Comparison of ENCODE assay signal across 9 cellular contexts in genomic region chr10:17232276-17232987, GRCh38. TPM values are rescaled to one million over a fixed set of nuclear protein-coding genes. Genes with fewer than 3 reads are reported as not detected.
DNase-seq lines count a peak whose midpoint lies in the region; ATAC-seq and TF ChIP-seq lines count a peak whose summit lies in the region.
"Had no signal": no experiment of that assay in that cellular context is flagged by ENCODE, and none has a peak within 500 bp of the region (broad histone marks: within the 10 kb centered on the region; RNA-seq: fewer than 3 reads in every experiment).

No MANE protein-coding gene starts in this region.

- H3K27ac ChIP-seq in heart right ventricle (peak overlapping the region in 6 of 10 donors; percentile 22 to 99 (median 98)), upper lobe of right lung (peak overlapping the region; percentile 32)

- DNase-seq in heart right ventricle = no peak
- DNase-seq in cardiac septum (ENCODE audit: low spot score) = no peak
- no peak for DNase-seq in immature natural killer cell
- DNase-seq in upper lobe of right lung = no peak
- no peak for DNase-seq in NAMALWA (ENCODE audit: low spot score)
- no peak for DNase-seq in ureter (ENCODE audit: low spot score)
- DNase-seq: DMS 273 treated with DMSO at 0.1 percent for 48 hours had no signal

- H3K9me3 ChIP-seq in heart right ventricle (no peaks in the 10 kb centered on the region), upper lobe of right lung (no peaks in the 10 kb centered on the region)

- H3K4me3 ChIP-seq in heart right ventricle (peak overlapping the region in 9 of 10 donors; percentile 72 to 95 (median 86)), WI38 (ENCODE audit: low read depth, low read length) (peak overlapping the region; percentile 97), upper lobe of right lung (peak overlapping the region; percentile 90)

- intact Hi-C loops in heart right ventricle (cut with DNase I) (loop anchor here in 1 of 10 donors (5.0 kb wide), 1 partner anchor 225 kb away; no protein-coding TSS in a partner anchor), cardiac septum (cut with DNase I) (no loop called here), upper lobe of right lung (cut with DNase I) (no loop called here)

- peaks cover 25 to 34% (median 27%) of the 10 kb centered on the region in 3 donors for H3K27me3 Mint-ChIP-seq in immature natural killer cell (ENCODE audit: low read depth in 3 of 3)

- H3K4me1 Mint-ChIP-seq in immature natural killer cell = peaks cover 29 to 39% of the 10 kb centered on the region in 2 donors

- peak overlapping the region in 1 of 5 donors; percentile 50 for H3K4me3 Mint-ChIP-seq in immature natural killer cell

- peaks cover 20 to 36% (median 20%) of the 10 kb centered on the region in 3 donors for H3K36me3 Mint-ChIP-seq in immature natural killer cell

- H3K27ac Mint-ChIP-seq in immature natural killer cell = peak overlapping the region in 4 of 6 donors; percentile 45 to 98 (median 81)

- H3K36me3 ChIP-seq in heart right ventricle = peaks cover 0 to 77% (median 48%) of the 10 kb centered on the region in 9 donors
- peaks cover 68% of the 10 kb centered on the region for H3K36me3 ChIP-seq in upper lobe of right lung

- H3K9me3 Mint-ChIP-seq in immature natural killer cell = no peaks in the 10 kb centered on the region

- ATAC-seq in heart right ventricle = no peak
- ATAC-seq in upper lobe of right lung = no peak
- ATAC-seq in GM19023 (IDR thresholded peaks at IDR 0.05; ENCODE audit: unreplicated experiment) = no peak

- TF ChIP-seq CTCF in heart right ventricle (IDR thresholded peaks at IDR 0.05) = no peak
- TF ChIP-seq CTCF in WI38 (IDR thresholded peaks at IDR 0.05; ENCODE audit: low read depth, low read length) = no peak
- TF ChIP-seq CTCF in upper lobe of right lung (IDR thresholded peaks at IDR 0.05) = no peak

- 31 to 53% methylated on average over 3 of the region's 3 CpGs for WGBS in heart right ventricle, 2 donors

- H3K27me3 ChIP-seq in heart right ventricle (peaks cover 0 to 14% (median 0%) of the 10 kb centered on the region in 7 donors), upper lobe of right lung (no peaks in the 10 kb centered on the region)

- H3K4me1 ChIP-seq in heart right ventricle = peaks cover 5 to 71% (median 65%) of the 10 kb centered on the region in 9 donors
- peaks cover 39% of the 10 kb centered on the region for H3K4me1 ChIP-seq in upper lobe of right lung

RNA-seq across cellular contexts. Expression of gene VIM, which starts 4.4 kb away (rescaled TPM):
- total RNA-seq in heart right ventricle = 100 to 1,000 TPM; 232 to 834 (median 332) TPM
- 100 to 1,000 TPM; 469 to 669 TPM for polyA plus RNA-seq in heart right ventricle
- 368 TPM for total RNA-seq in cardiac septum
- 100 to 1,000 TPM in 2 of 3 donors, 10 to 100 TPM in 1; 61.5 to 183 (median 142) TPM for polyA plus RNA-seq in immature natural killer cell
- 1,272 TPM for total RNA-seq in upper lobe of right lung
- 569 TPM for total RNA-seq in ureter

RNA-seq across cellular contexts. Expression of gene TRDMT1, which starts 31.0 kb away (rescaled TPM):
- 1 to 10 TPM; 3.3 to 6.3 (median 4.0) TPM for total RNA-seq in heart right ventricle
- 1 to 10 TPM; 2.0 to 2.3 TPM for polyA plus RNA-seq in heart right ventricle
- 4.2 TPM for total RNA-seq in cardiac septum
- 1 to 10 TPM; 1.4 to 7.8 (median 3.6) TPM for polyA plus RNA-seq in immature natural killer cell
- 9.2 TPM for total RNA-seq in upper lobe of right lung
- total RNA-seq in ureter = 12.9 TPM
